Comparison of ENCODE assay signal across 13 cellular contexts in genomic region chr16:84825896-84826557, GRCh38. TPM values are rescaled to one million over a fixed set of nuclear protein-coding genes. Genes with fewer than 3 reads are reported as not detected.
DNase-seq lines count a peak whose midpoint lies in the region; ATAC-seq, FAIRE-seq and TF ChIP-seq lines count a peak whose summit lies in the region.
"Had no signal": no experiment of that assay in that cellular context is flagged by ENCODE, and none has a peak within 500 bp of the region (broad histone marks: within the 10 kb centered on the region; RNA-seq: fewer than 3 reads in every experiment).

No MANE protein-coding gene starts in this region.

- H3K4me3 ChIP-seq in liver (ENCODE audit: low read depth in 1 of 3, low read length in 3 of 3) (no peak overlapping the region), skin epidermis (no peak overlapping the region)

- no peak for TF ChIP-seq POLR2A in GM12891 (IDR thresholded peaks at IDR 0.05; ENCODE audit: low read depth, low read length)

- H3K27me3 ChIP-seq in liver (ENCODE audit: control insufficient read depth in 4 of 4, insufficient read depth in 4 of 4, low read length in 3 of 4) = peaks cover 0 to 3% (median 0%) of the 10 kb centered on the region in 4 donors

- no peaks in the 10 kb centered on the region for H3K9me3 ChIP-seq in liver (ENCODE audit: control insufficient read depth in 4 of 4, low read length in 3 of 4)

- DNase-seq in Daoy (ENCODE audit: low read depth) = peak; percentile 37
- DNase-seq in amniotic epithelial cell (ENCODE audit: low read depth) = peak; percentile 67
- no peak for DNase-seq in GM12891 (ENCODE audit: insufficient read length, low spot score)
- no peak for DNase-seq in DMS79 (lab: John Stamatoyannopoulos, UW)
- DNase-seq: activated CD4-positive, alpha-beta T cell treated with anti-CD3 and anti-CD28 coated beads, Interleukin-2, amount 50 U/mL, for 4 hours; NCI-H1417; NCI-H526 treated with DMSO at 0.1 percent for 48 hours; T1000 had no signal

- H3K4me1 ChIP-seq in liver (ENCODE audit: control insufficient read depth in 4 of 4, insufficient read depth in 4 of 4, low read length in 3 of 4) = no peaks in the 10 kb centered on the region

- no peak overlapping the region for H3K9ac ChIP-seq in liver (ENCODE audit: low read depth in 1 of 2, low read length in 2 of 2)

- TF ChIP-seq RAD21 in liver (IDR thresholded peaks at IDR 0.05) = no peak

- no peak for TF ChIP-seq CTCF in liver (IDR thresholded peaks at IDR 0.05; ENCODE audit: low read depth, low read length, missing input control)

- H3K36me3 ChIP-seq in liver (ENCODE audit: control insufficient read depth in 4 of 4, insufficient read depth in 3 of 4, low read depth in 1 of 4, low read length in 3 of 4) = no peaks in the 10 kb centered on the region

- whole genome bisulfite sequencing in liver = 92% methylated on average over 8 of the region's 8 CpGs

- H3K27ac ChIP-seq in liver (ENCODE audit: low read depth in 1 of 2, low read length in 2 of 2) (peak overlapping the region; percentile 52 to 60), skin epidermis (peak overlapping the region in 19 of 21 experiments; percentile 7 to 85 (median 62))

- no peak for ATAC-seq in GM21447 (IDR thresholded peaks at IDR 0.05; ENCODE audit: unreplicated experiment)
- ATAC-seq in GM19023 (IDR thresholded peaks at IDR 0.05; ENCODE audit: unreplicated experiment) = no peak
- ATAC-seq: activated T-helper 17 cell treated with anti-CD3 and anti-CD28 coated beads, Interleukin-2, amount 50 U/mL, for 72 hours had no signal

- FAIRE-seq in GM12891 (lab: Jason Lieb, UNC) = no peak

TF ChIP-seq in liver, 16 proteins besides CTCF, POLR2A, EP300 and RAD21:
- TF ChIP-seq RXRA (IDR thresholded peaks at IDR 0.05) (no peak), ZBTB33 (IDR thresholded peaks at IDR 0.05) (no peak), YY1 (IDR thresholded peaks at IDR 0.05) (no peak), GABPA (IDR thresholded peaks at IDR 0.05 in 1 of 2, conservative IDR thresholded peaks at IDR 0.05 in 1 of 2) (no peak)
TF ChIP-seq in liver: peak in this region for 0.

TF ChIP-seq in GM12891, 5 proteins besides CTCF, POLR2A, EP300 and RAD21:
- TF ChIP-seq TAF1 (IDR thresholded peaks at IDR 0.05; ENCODE audit: low read depth, low read length) (no peak), SPI1 (IDR thresholded peaks at IDR 0.05; ENCODE audit: low read depth, low read length) (no peak), POLR2AphosphoS5 (IDR thresholded peaks at IDR 0.05; ENCODE audit: low read depth, low read length) (no peak), PAX5 (IDR thresholded peaks at IDR 0.05; ENCODE audit: insufficient read depth, low read length, severe bottlenecking) (no peak), POU2F2 (IDR thresholded peaks at IDR 0.05; ENCODE audit: low read depth, low read length) (no peak)

RNA-seq across cellular contexts. Expression of gene CRISPLD2, which starts 6.2 kb away (rescaled TPM):
- 21.6 and 25.7 TPM in 2 replicates for total RNA-seq in Daoy (2014; rRNA removed; shearing (Covaris generic))
- total RNA-seq in liver = 10 to 100 TPM in 1 of 2 donors, 1 to 10 TPM in 1; 3.4 to 14.8 TPM
- 1 to 10 TPM; 2.6 to 4.9 TPM for polyA plus RNA-seq in liver
- polyA plus RNA-seq in GM12891 (2012; ENCODE audit: low read depth, missing spikeins) = 0.10 TPM

Comparison
In these comparisons a context has a peak if more than half of its experiments do, and no peak if none do; other contexts are left out.
1. DNase-seq: peak in Daoy (single experiment) and amniotic epithelial cell (single experiment); none in GM12891 (single experiment) and DMS79 (single experiment).